Comparison of ENCODE assay signal across 1 cellular context in the genomic region with DNA sequence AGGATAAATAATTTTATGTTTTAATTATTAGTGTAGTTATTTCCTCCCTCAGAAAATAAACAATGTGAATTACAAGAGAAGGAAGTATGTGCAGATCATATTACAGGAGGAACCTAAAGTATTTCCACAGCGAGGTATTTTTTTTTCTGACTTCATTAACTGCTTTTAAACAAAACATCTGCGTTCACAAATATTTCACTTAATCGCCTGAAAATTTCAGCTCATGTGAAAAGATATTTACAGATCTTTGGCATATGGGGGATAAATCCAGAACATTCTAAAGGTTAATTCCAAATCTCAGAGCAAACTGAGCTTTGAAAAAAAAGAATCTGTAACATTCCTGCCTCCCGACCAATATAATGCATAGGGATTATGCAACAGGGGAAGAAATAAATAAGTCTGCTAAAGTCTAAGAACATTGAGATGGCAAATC.
TF ChIP-seq lines count a peak whose summit lies in the region.

No MANE protein-coding gene starts in this region.

TF ChIP-seq in HepG2, 621 proteins besides CTCF, POLR2A, EP300 and RAD21 (continued from another document):
- TF ChIP-seq, protein P1, sequence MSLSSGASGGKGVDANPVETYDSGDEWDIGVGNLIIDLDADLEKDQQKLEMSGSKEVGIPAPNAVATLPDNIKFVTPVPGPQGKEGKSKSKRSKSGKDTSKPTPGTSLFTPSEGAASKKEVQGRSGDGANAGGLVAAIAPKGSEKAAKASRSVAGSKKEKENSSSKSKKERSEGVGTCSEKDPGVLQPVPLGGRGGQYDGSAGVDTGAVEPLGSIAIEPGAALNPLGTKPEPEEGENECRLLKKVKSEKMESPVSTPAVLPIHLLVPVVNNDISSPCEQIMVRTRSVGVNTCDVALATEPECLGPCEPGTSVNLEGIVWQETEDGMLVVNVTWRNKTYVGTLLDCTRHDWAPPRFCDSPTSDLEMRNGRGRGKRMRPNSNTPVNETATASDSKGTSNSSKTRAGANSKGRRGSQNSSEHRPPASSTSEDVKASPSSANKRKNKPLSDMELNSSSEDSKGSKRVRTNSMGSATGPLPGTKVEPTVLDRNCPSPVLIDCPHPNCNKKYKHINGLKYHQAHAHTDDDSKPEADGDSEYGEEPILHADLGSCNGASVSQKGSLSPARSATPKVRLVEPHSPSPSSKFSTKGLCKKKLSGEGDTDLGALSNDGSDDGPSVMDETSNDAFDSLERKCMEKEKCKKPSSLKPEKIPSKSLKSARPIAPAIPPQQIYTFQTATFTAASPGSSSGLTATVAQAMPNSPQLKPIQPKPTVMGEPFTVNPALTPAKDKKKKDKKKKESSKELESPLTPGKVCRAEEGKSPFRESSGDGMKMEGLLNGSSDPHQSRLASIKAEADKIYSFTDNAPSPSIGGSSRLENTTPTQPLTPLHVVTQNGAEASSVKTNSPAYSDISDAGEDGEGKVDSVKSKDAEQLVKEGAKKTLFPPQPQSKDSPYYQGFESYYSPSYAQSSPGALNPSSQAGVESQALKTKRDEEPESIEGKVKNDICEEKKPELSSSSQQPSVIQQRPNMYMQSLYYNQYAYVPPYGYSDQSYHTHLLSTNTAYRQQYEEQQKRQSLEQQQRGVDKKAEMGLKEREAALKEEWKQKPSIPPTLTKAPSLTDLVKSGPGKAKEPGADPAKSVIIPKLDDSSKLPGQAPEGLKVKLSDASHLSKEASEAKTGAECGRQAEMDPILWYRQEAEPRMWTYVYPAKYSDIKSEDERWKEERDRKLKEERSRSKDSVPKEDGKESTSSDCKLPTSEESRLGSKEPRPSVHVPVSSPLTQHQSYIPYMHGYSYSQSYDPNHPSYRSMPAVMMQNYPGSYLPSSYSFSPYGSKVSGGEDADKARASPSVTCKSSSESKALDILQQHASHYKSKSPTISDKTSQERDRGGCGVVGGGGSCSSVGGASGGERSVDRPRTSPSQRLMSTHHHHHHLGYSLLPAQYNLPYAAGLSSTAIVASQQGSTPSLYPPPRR (CRISPR knock-in tag; IDR thresholded peaks at IDR 0.05; ENCODE audit: borderline replicate concordance): no peak
- TF ChIP-seq NFIC (IDR thresholded peaks at IDR 0.05; ENCODE audit: low read length) (0 out of 2 replicates have a peak, but pooled peaks have one; percentile 22), MAF1 (CRISPR knock-in tag; IDR thresholded peaks at IDR 0.05; ENCODE audit: borderline replicate concordance) (no peak), GLI4 (CRISPR knock-in tag; IDR thresholded peaks at IDR 0.05; ENCODE audit: borderline replicate concordance) (no peak), ADNP (CRISPR knock-in tag; IDR thresholded peaks at IDR 0.05) (no peak), ZFP37 (CRISPR knock-in tag; IDR thresholded peaks at IDR 0.05; ENCODE audit: borderline replicate concordance) (no peak), DMAP1 (CRISPR knock-in tag; IDR thresholded peaks at IDR 0.05) (no peak), JUND (CRISPR knock-in tag; IDR thresholded peaks at IDR 0.05) (no peak), WIZ (CRISPR knock-in tag; IDR thresholded peaks at IDR 0.05) (no peak), SAFB2 (CRISPR knock-in tag; IDR thresholded peaks at IDR 0.05; ENCODE audit: borderline replicate concordance, low read depth) (no peak), TMF1 (CRISPR knock-in tag; IDR thresholded peaks at IDR 0.05; ENCODE audit: low read depth) (no peak), ZBTB42 (CRISPR knock-in tag; IDR thresholded peaks at IDR 0.05) (no peak), PRPF4 (IDR thresholded peaks at IDR 0.05; ENCODE audit: low read depth, low read length, poor library complexity, severe bottlenecking) (no peak), ZSCAN22 (CRISPR knock-in tag; IDR thresholded peaks at IDR 0.05) (no peak), ZNF589 (CRISPR knock-in tag; conservative IDR thresholded peaks at IDR 0.05) (no peak)
- TF ChIP-seq, protein P2, sequence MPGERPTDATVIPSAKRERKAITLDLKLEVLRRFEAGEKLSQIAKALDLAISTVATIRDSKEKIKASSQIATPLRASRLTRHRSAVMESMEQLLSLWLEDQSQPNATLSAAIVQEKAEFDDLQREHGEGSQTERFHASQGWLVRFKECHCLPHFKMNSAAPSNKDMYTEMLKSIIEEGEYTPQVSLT (CRISPR knock-in tag; IDR thresholded peaks at IDR 0.05; ENCODE audit: borderline replicate concordance, low read depth): no peak
- TF ChIP-seq, protein P3, sequence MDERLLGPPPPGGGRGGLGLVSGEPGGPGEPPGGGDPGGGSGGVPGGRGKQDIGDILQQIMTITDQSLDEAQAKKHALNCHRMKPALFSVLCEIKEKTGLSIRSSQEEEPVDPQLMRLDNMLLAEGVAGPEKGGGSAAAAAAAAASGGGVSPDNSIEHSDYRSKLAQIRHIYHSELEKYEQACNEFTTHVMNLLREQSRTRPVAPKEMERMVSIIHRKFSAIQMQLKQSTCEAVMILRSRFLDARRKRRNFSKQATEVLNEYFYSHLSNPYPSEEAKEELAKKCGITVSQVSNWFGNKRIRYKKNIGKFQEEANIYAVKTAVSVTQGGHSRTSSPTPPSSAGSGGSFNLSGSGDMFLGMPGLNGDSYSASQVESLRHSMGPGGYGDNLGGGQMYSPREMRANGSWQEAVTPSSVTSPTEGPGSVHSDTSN (CRISPR knock-in tag; IDR thresholded peaks at IDR 0.05): no peak
- TF ChIP-seq, protein P4, sequence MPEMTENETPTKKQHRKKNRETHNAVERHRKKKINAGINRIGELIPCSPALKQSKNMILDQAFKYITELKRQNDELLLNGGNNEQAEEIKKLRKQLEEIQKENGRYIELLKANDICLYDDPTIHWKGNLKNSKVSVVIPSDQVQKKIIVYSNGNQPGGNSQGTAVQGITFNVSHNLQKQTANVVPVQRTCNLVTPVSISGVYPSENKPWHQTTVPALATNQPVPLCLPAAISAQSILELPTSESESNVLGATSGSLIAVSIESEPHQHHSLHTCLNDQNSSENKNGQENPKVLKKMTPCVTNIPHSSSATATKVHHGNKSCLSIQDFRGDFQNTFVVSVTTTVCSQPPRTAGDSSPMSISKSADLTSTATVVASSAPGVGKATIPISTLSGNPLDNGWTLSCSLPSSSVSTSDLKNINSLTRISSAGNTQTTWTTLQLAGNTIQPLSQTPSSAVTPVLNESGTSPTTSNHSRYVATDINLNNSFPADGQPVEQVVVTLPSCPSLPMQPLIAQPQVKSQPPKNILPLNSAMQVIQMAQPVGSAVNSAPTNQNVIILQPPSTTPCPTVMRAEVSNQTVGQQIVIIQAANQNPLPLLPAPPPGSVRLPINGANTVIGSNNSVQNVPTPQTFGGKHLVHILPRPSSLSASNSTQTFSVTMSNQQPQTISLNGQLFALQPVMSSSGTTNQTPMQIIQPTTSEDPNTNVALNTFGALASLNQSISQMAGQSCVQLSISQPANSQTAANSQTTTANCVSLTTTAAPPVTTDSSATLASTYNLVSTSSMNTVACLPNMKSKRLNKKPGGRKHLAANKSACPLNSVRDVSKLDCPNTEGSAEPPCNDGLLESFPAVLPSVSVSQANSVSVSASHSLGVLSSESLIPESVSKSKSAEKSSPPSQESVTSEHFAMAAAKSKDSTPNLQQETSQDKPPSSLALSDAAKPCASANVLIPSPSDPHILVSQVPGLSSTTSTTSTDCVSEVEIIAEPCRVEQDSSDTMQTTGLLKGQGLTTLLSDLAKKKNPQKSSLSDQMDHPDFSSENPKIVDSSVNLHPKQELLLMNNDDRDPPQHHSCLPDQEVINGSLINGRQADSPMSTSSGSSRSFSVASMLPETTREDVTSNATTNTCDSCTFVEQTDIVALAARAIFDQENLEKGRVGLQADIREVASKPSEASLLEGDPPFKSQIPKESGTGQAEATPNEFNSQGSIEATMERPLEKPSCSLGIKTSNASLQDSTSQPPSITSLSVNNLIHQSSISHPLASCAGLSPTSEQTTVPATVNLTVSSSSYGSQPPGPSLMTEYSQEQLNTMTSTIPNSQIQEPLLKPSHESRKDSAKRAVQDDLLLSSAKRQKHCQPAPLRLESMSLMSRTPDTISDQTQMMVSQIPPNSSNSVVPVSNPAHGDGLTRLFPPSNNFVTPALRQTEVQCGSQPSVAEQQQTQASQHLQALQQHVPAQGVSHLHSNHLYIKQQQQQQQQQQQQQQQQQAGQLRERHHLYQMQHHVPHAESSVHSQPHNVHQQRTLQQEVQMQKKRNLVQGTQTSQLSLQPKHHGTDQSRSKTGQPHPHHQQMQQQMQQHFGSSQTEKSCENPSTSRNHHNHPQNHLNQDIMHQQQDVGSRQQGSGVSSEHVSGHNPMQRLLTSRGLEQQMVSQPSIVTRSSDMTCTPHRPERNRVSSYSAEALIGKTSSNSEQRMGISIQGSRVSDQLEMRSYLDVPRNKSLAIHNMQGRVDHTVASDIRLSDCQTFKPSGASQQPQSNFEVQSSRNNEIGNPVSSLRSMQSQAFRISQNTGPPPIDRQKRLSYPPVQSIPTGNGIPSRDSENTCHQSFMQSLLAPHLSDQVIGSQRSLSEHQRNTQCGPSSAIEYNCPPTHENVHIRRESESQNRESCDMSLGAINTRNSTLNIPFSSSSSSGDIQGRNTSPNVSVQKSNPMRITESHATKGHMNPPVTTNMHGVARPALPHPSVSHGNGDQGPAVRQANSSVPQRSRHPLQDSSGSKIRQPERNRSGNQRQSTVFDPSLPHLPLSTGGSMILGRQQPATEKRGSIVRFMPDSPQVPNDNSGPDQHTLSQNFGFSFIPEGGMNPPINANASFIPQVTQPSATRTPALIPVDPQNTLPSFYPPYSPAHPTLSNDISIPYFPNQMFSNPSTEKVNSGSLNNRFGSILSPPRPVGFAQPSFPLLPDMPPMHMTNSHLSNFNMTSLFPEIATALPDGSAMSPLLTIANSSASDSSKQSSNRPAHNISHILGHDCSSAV (CRISPR knock-in tag; IDR thresholded peaks at IDR 0.05; ENCODE audit: borderline replicate concordance): no peak
